Comparison of ENCODE assay signal across 31 cellular contexts in genomic region chr12:23495472-23495871, GRCh38.
"Had no signal": no experiment of that assay in that cellular context is flagged by ENCODE, and none has a peak within 500 bp of the region (broad histone marks: within the 10 kb centered on the region; RNA-seq: fewer than 3 reads in every experiment).

No MANE protein-coding gene starts in this region.

- H3K27me3 ChIP-seq: neural progenitor cell, ovary, spleen, suprapubic skin, testis, tibial artery, transverse colon, upper lobe of right lung, uterus had no signal

- H3K79me2 ChIP-seq: parathyroid adenoma had no signal

- H3K27me3 Mint-ChIP-seq: progenitor cell of endocrine pancreas; stimulated activated memory B cell treated with anti-CD40 and anti-IgM and Interleukin-4, amounts not matched to agents 10 μg/mL and 1 μg/mL and 100 μg/mL, for 72 hours; stimulated activated naive CD8-positive, alpha-beta T cell treated with anti-CD3 and anti-CD28 coated beads, Interleukin-15, amount 100 ng/mL, for 72 hours; type B pancreatic cell had no signal

- H3K4me1 Mint-ChIP-seq: natural killer cell; nephron; neural progenitor cell; stimulated activated memory B cell treated with anti-CD40 and anti-IgM and Interleukin-4, amounts not matched to agents 10 μg/mL and 1 μg/mL and 100 μg/mL, for 72 hours; stimulated activated naive CD8-positive, alpha-beta T cell treated with anti-CD3 and anti-CD28 coated beads, Interleukin-15, amount 100 ng/mL, for 72 hours had no signal

- H3K27ac Mint-ChIP-seq: natural killer cell; nephron; neural progenitor cell; progenitor cell of endocrine pancreas; stimulated activated memory B cell treated with anti-CD40 and anti-IgM and Interleukin-4, amounts not matched to agents 10 μg/mL and 1 μg/mL and 100 μg/mL, for 72 hours; type B pancreatic cell had no signal

- H3K9me3 ChIP-seq: psoas muscle, suprapubic skin, testis, uterus had no signal

- H2AFZ ChIP-seq: neural progenitor cell, parathyroid adenoma had no signal

- ATAC-seq: natural killer cell; psoas muscle; right cardiac atrium; sciatic nerve; stimulated activated memory B cell treated with anti-CD40 and anti-IgM and Interleukin-4, amounts not matched to agents 10 μg/mL and 1 μg/mL and 100 μg/mL, for 72 hours; stimulated activated naive CD8-positive, alpha-beta T cell treated with anti-CD3 and anti-CD28 coated beads, Interleukin-15, amount 100 ng/mL, for 72 hours; stimulated activated naive CD8-positive, alpha-beta T cell treated with anti-CD3 and anti-CD28 coated beads, Interleukin-15, Interleukin-2, amounts not matched to agents 100 U/mL and 50 U/mL, for 24 hours; upper lobe of right lung had no signal

- H3K27ac ChIP-seq: neural progenitor cell, ovary, parathyroid adenoma, psoas muscle, skin epidermis, spleen, suprapubic skin, testis, tibial artery, transverse colon, upper lobe of right lung, uterus had no signal

- H3K4me3 Mint-ChIP-seq: natural killer cell; nephron; neural progenitor cell; stimulated activated memory B cell treated with anti-CD40 and anti-IgM and Interleukin-4, amounts not matched to agents 10 μg/mL and 1 μg/mL and 100 μg/mL, for 72 hours; stimulated activated naive CD8-positive, alpha-beta T cell treated with anti-CD3 and anti-CD28 coated beads, Interleukin-15, amount 100 ng/mL, for 72 hours; type B pancreatic cell had no signal

- H3K4me1 ChIP-seq: neural progenitor cell, parathyroid adenoma, psoas muscle, spleen, suprapubic skin, testis, tibial artery, transverse colon, upper lobe of right lung, uterus had no signal

- H3K4me3 ChIP-seq: neural progenitor cell, ovary, psoas muscle, skin epidermis, smooth muscle cell, spleen, suprapubic skin, testis, tibial artery, transverse colon, upper lobe of right lung, uterus had no signal

- H3K9ac ChIP-seq: neural progenitor cell, parathyroid adenoma had no signal

- DNase-seq: natural killer cell; occipital lobe; ovary; posterior cingulate gyrus; psoas muscle; right cardiac atrium; spleen; stimulated activated CD4-positive, alpha-beta T cell treated with anti-CD3 and anti-CD28 coated beads, Interleukin-12 subunit alpha, Interleukin-12 subunit beta, amount 100 ng/mL, for 4 hours; stimulated activated CD4-positive, alpha-beta T cell treated with anti-CD3 and anti-CD28 coated beads, Interleukin-1b, Interleukin-23, amount 100 ng/mL, for 48 hours; stimulated activated CD4-positive, alpha-beta T cell treated with anti-CD3 and anti-CD28 coated beads, Interleukin-4, amount 100 ng/mL, for 1 hour; stimulated activated CD4-positive, alpha-beta T cell treated with anti-CD3 and anti-CD28 coated beads, Interleukin-4, amount 100 ng/mL, for 4 hours; stimulated activated CD8-positive, alpha-beta memory T cell treated with anti-CD3 and anti-CD28 coated beads, Interleukin-4, amount 100 ng/mL, for 48 hours; stimulated activated naive CD4-positive, alpha-beta T cell; stimulated activated naive CD8-positive, alpha-beta T cell treated with anti-CD3 and anti-CD28 coated beads, Interleukin-15, amount 100 ng/mL, for 72 hours; stimulated activated naive CD8-positive, alpha-beta T cell treated with anti-CD3 and anti-CD28 coated beads, Interleukin-15, Interleukin-2, amounts not matched to agents 100 U/mL and 50 U/mL, for 24 hours; substantia nigra; testis; tibial artery; transverse colon; upper lobe of right lung; uterus had no signal

- H3K36me3 ChIP-seq: neural progenitor cell, ovary, spleen, suprapubic skin, tibial artery, transverse colon, upper lobe of right lung, uterus had no signal

- H3K4me2 ChIP-seq: neural progenitor cell, smooth muscle cell had no signal

- H3K36me3 Mint-ChIP-seq: natural killer cell, neural progenitor cell had no signal
